ENCODE assay signal across 9 cellular contexts in the genomic region with DNA sequence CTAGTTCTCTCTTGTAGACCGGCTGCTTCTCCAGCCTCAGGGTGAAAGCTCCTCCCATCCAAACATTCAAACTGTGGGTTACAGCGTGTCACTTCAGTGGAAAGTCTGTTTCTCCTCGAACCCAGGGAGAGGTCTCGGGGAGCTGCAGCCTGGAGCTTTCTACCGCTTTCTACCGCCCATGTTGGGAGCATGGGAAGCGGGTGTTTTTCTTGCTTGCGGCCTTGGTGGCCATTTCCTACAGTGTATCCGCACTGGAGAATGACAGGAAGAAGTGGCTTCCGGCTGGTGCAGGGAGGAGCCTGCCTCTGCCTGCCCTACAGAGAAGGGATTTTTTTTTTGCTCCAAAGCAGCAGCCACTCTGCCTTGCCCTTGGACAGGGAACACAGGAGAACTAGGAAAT. TPM values are rescaled to one million over a fixed set of nuclear protein-coding genes. Genes with fewer than 3 reads are reported as not detected.
DNase-seq lines count a peak whose midpoint lies in the region; ATAC-seq, FAIRE-seq and TF ChIP-seq lines count a peak whose summit lies in the region.
"Had no signal": no experiment of that assay in that cellular context is flagged by ENCODE, and none has a peak within 500 bp of the region (broad histone marks: within the 10 kb centered on the region; RNA-seq: fewer than 3 reads in every experiment).

No MANE protein-coding gene starts in this region.

- ATAC-seq in GM19328 (IDR thresholded peaks at IDR 0.05; ENCODE audit: unreplicated experiment): no peak

- H3K4me1 ChIP-seq in urinary bladder (ENCODE audit: insufficient read depth): no peaks in the 10 kb centered on the region

- peaks cover 16% of the 10 kb centered on the region for H3K36me3 Mint-ChIP-seq in activated naive CD4-positive, alpha-beta T cell treated with anti-CD3 and anti-CD28 coated beads, Interleukin-2, amount 10 ng/mL, durations not matched to agents 7 days and 5 days

- H3K27ac Mint-ChIP-seq in activated naive CD4-positive, alpha-beta T cell treated with anti-CD3 and anti-CD28 coated beads, Interleukin-2, amount 10 ng/mL, durations not matched to agents 7 days and 5 days: peak overlapping the region; percentile 12

- WGBS in urinary bladder: 69% methylated on average over 10 of the region's 10 CpGs

- CTCF ChIA-PET in activated naive CD4-positive, alpha-beta T cell treated with anti-CD3 and anti-CD28 coated beads, Interleukin-2, amount 10 ng/mL, durations not matched to agents 7 days and 5 days (lab: Charles Lee): interaction anchor here (0.7 to 1.3 kb wide), 3 partner anchors 11 to 45 kb away, joined by 3 to 8 read pairs (median 4); no protein-coding TSS in a partner anchor

- H3K4me3 ChIP-seq in urinary bladder (ENCODE audit: low read depth, low read length): no peak overlapping the region

- no peak for TF ChIP-seq CTCF in D721Med (IDR thresholded peaks at IDR 0.05; ENCODE audit: insufficient read depth, missing control alignments)

- peaks cover 4% of the 10 kb centered on the region for H3K27me3 Mint-ChIP-seq in activated naive CD4-positive, alpha-beta T cell treated with anti-CD3 and anti-CD28 coated beads, Interleukin-2, amount 10 ng/mL, durations not matched to agents 7 days and 5 days
- H3K27me3 Mint-ChIP-seq: central memory CD8-positive, alpha-beta T cell had no signal

- no peaks in the 10 kb centered on the region for H3K36me3 ChIP-seq in urinary bladder (ENCODE audit: insufficient read depth)

- H3K27ac ChIP-seq in urinary bladder (ENCODE audit: low read depth): peak overlapping the region; percentile 0

- peaks cover 18% of the 10 kb centered on the region for H3K9me3 Mint-ChIP-seq in activated naive CD4-positive, alpha-beta T cell treated with anti-CD3 and anti-CD28 coated beads, Interleukin-2, amount 10 ng/mL, durations not matched to agents 7 days and 5 days
- H3K9me3 Mint-ChIP-seq: central memory CD8-positive, alpha-beta T cell had no signal

- H3K4me3 Mint-ChIP-seq in activated naive CD4-positive, alpha-beta T cell treated with anti-CD3 and anti-CD28 coated beads, Interleukin-2, amount 10 ng/mL, durations not matched to agents 7 days and 5 days: peak overlapping the region; percentile 46
- H3K4me3 Mint-ChIP-seq: central memory CD8-positive, alpha-beta T cell had no signal

- peak; percentile 64 for DNase-seq in activated naive CD4-positive, alpha-beta T cell treated with anti-CD3 and anti-CD28 coated beads, Interleukin-2, amount 10 ng/mL, durations not matched to agents 7 days and 5 days
- no peak for DNase-seq in activated naive CD4-positive, alpha-beta T cell (lab: John Stamatoyannopoulos, UW)
- DNase-seq in dermis blood vessel endothelial cell (peak; percentile 89), lung microvascular endothelial cell (ENCODE audit: low read depth in 2 of 2) (peak; percentile 88 to 93), D721Med (ENCODE audit: insufficient read length, low spot score) (no peak), DMS 273 treated with DMSO at 0.1 percent for 48 hours (lab: John Stamatoyannopoulos, UW) (no peak)

- no peak for FAIRE-seq in D721Med (lab: Jason Lieb, UNC)

- peaks cover 54% of the 10 kb centered on the region for H3K4me1 Mint-ChIP-seq in activated naive CD4-positive, alpha-beta T cell treated with anti-CD3 and anti-CD28 coated beads, Interleukin-2, amount 10 ng/mL, durations not matched to agents 7 days and 5 days

RNA-seq across cellular contexts. Expression of a gene that starts 21.2 kb away (rescaled TPM):
- total RNA-seq in dermis blood vessel endothelial cell: 72.2 and 94.7 TPM in 2 replicates
- 5.7 and 8.7 TPM in 2 replicates for total RNA-seq in lung microvascular endothelial cell
- total RNA-seq in urinary bladder: 82.2 TPM
- 653 TPM for polyA plus RNA-seq in urinary bladder

Comparison
In these comparisons a context has a peak if more than half of its experiments do, and no peak if none do; other contexts are left out.
1. DNase-seq: peak in activated naive CD4-positive, alpha-beta T cell treated with anti-CD3 and anti-CD28 coated beads, Interleukin-2, amount 10 ng/mL, durations not matched to agents 7 days and 5 days (single experiment), dermis blood vessel endothelial cell (single experiment) and lung microvascular endothelial cell (2 of 2); none in activated naive CD4-positive, alpha-beta T cell (0 of 4), D721Med (single experiment) and DMS 273 treated with DMSO at 0.1 percent for 48 hours (single experiment).